In genomic region chr1:11805454-11806306, GRCh38 we compare ENCODE assay signal across 8 cellular contexts. TPM values are rescaled to one million over a fixed set of nuclear protein-coding genes. Genes with fewer than 3 reads are reported as not detected.
A peak's percentile ranks its signal among the peaks of the same experiment; 100 is the strongest.
DNase-seq lines count a peak whose midpoint lies in the region; ATAC-seq and TF ChIP-seq lines count a peak whose summit lies in the region.

Gene CLCN6 (plus strand): TSS chr1:11806191. CDS start chr1:11806263, 72 bp downstream.
Gene MTHFR (minus strand): TSS chr1:11805964. CDS start chr1:11803116, 2,848 bp downstream.

- H3K4me3 ChIP-seq in left ventricle myocardium inferior, result peak within 1 kb of the TSS; percentile 80
- H3K4me3 ChIP-seq in prostate gland, result peak within 1 kb of the TSS; percentile 66 to 70
- H3K4me3 ChIP-seq in urinary bladder (ENCODE audit: low read depth, low read length), result peak within 1 kb of the TSS; percentile 65

- no peaks in the 10 kb centered on the region for H3K9me3 ChIP-seq in left ventricle myocardium inferior (replicated peaks)
- no peaks in the 10 kb centered on the region for H3K9me3 ChIP-seq in prostate gland

- ATAC-seq in HG02870 (IDR thresholded peaks at IDR 0.05; ENCODE audit: unreplicated experiment), result peak; percentile 80

- peaks cover 28% of the 10 kb centered on the region for H3K36me3 ChIP-seq in left ventricle myocardium inferior
- peaks cover 0 to 3% of the 10 kb centered on the region in 2 donors for H3K36me3 ChIP-seq in prostate gland
- peaks cover 2% of the 10 kb centered on the region for H3K36me3 ChIP-seq in urinary bladder (ENCODE audit: insufficient read depth)

- H3K27ac ChIP-seq in left ventricle myocardium inferior (replicated peaks) (peak within 1 kb of the TSS; percentile 98), prostate gland (peak within 1 kb of the TSS; percentile 90 to 97), urinary bladder (ENCODE audit: low read depth) (peak within 1 kb of the TSS; percentile 96)

- H3K4me1 ChIP-seq in left ventricle myocardium inferior (peaks cover 81% of the 10 kb centered on the region), prostate gland (replicated peaks) (peaks cover 22% of the 10 kb centered on the region), urinary bladder (ENCODE audit: insufficient read depth) (peaks cover 3% of the 10 kb centered on the region)

- WGBS in prostate gland, result under 1% methylated on average over 68 of the region's 68 CpGs
- under 1% methylated on average over 68 of the region's 68 CpGs for WGBS in urinary bladder

- TF ChIP-seq POLR2A in prostate gland (IDR thresholded peaks at IDR 0.05), result peak; percentile 96

- DNase-seq in GM13976 (ENCODE audit: low spot score) (peak; percentile 99), NCI-H146 treated with DMSO at 0.1 percent for 48 hours (lab: John Stamatoyannopoulos, UW; ENCODE audit: unreplicated experiment) (peak; percentile 89), amniotic stem cell (lab: John Stamatoyannopoulos, UW) (peak; percentile 99), left ventricle myocardium inferior (peak; percentile 100), prostate gland (ENCODE audit: low spot score) (peak; percentile 100)

- no peaks in the 10 kb centered on the region for H3K27me3 ChIP-seq in left ventricle myocardium inferior (ENCODE audit: low read depth)
- no peaks in the 10 kb centered on the region for H3K27me3 ChIP-seq in prostate gland (replicated peaks; ENCODE audit: insufficient read depth)

- TF ChIP-seq CTCF in GM13976 (IDR thresholded peaks at IDR 0.05; ENCODE audit: borderline replicate concordance, control extremely low read depth, extremely low read depth, insufficient read depth, missing control alignments) (no peak), left ventricle myocardium inferior (IDR thresholded peaks at IDR 0.05; ENCODE audit: borderline replicate concordance) (no peak), prostate gland (IDR thresholded peaks at IDR 0.05) (peak in 1 of 4 experiments; percentile 10)

- in situ Hi-C loops in GM13976 (cut with MboI; ENCODE audit: low sequenced_read_pairs, unreplicated experiment), result no loop called here

- intact Hi-C loops in T-helper 1 cell treated with Interleukin-12 subunit alpha and Interleukin-12 subunit beta and Interleukin-4 antibody, amounts not matched to agents 30 ng/mL and 1 ng/mL, for 36 hours (cut with micrococcal nuclease), result loop anchor here (1.0 to 2.0 kb wide), 9 partner anchors 69 to 745 kb away; partner anchors contain the start of genes AGTRAP, FBXO2, FBXO44 and KIAA2013
- intact Hi-C loops in left ventricle myocardium inferior (cut with micrococcal nuclease), result no loop called here
- intact Hi-C loops in prostate gland (cut with DNase I), result no loop called here

RNA-seq across cellular contexts. Expression of gene CLCN6, which starts in this region (rescaled TPM):
- total RNA-seq in T-helper 1 cell treated with Interleukin-12 subunit alpha and Interleukin-12 subunit beta and Interleukin-4 antibody, amounts not matched to agents 30 ng/mL and 1 ng/mL, for 36 hours, result 15.2 and 17.5 TPM in 2 replicates
- total RNA-seq in left ventricle myocardium inferior (16.1 TPM), prostate gland (10 to 100 TPM; 13.4 to 45.0 TPM), urinary bladder (9.9 TPM)
- polyA plus RNA-seq in urinary bladder, result 13.7 TPM

RNA-seq across cellular contexts. Expression of gene MTHFR, which starts in this region (rescaled TPM):
- total RNA-seq in T-helper 1 cell treated with Interleukin-12 subunit alpha and Interleukin-12 subunit beta and Interleukin-4 antibody, amounts not matched to agents 30 ng/mL and 1 ng/mL, for 36 hours, result 31.6 and 34.9 TPM in 2 replicates
- total RNA-seq in left ventricle myocardium inferior (40.1 TPM), prostate gland (10 to 100 TPM; 27.6 to 75.0 TPM), urinary bladder (26.9 TPM)
- polyA plus RNA-seq in urinary bladder, result 20.1 TPM

Comparison
In these comparisons a context has a peak if more than half of its experiments do, and no peak if none do; other contexts are left out.
1. Peak in every context shown above with its lines: DNase-seq, ATAC-seq, H3K4me3 ChIP-seq and H3K27ac ChIP-seq.